Comparison of ENCODE assay signal across 10 cellular contexts in genomic region chr17:4956493-4957061, GRCh38. TPM values are rescaled to one million over a fixed set of nuclear protein-coding genes. Genes with fewer than 3 reads are reported as not detected.
DNase-seq lines count a peak whose midpoint lies in the region; ATAC-seq, FAIRE-seq and TF ChIP-seq lines count a peak whose summit lies in the region.
"Had no signal": no experiment of that assay in that cellular context is flagged by ENCODE, and none has a peak within 500 bp of the region (broad histone marks: within the 10 kb centered on the region; RNA-seq: fewer than 3 reads in every experiment).

No MANE protein-coding gene starts in this region.

- H3K27ac Mint-ChIP-seq in activated T-helper 2 cell treated with anti-CD3 and anti-CD28 coated beads, Interferon-gamma antibody, Interleukin-2, Interleukin-4, amounts not matched to agents 10 μg/mL and 5 μg/mL and 100 μg/mL, durations not matched to agents 14 hours and 24 hours and 36 hours, result no peak overlapping the region

- H3K4me1 ChIP-seq in Peyer's patch (peaks cover 0 to 18% (median 0%) of the 10 kb centered on the region in 4 donors), K562 (replicated peaks in 1 of 2; ENCODE audit: control insufficient read depth in 2 of 2, insufficient read depth in 2 of 2, low read length in 2 of 2) (peaks cover 11 to 29% of the 10 kb centered on the region in 2 experiments), psoas muscle (peaks cover 36% of the 10 kb centered on the region)

- DNase-seq in GM12864 (ENCODE audit: low read depth) (no peak), Peyer's patch (peak in 1 of 3 donors; percentile 56), K562 (ENCODE audit: extremely low read depth in 1 of 4, low spot score in 3 of 4) (peak in 2 of 4 experiments; percentile 18 to 59), psoas muscle (peak; percentile 52 to 79), NCI-H1092 treated with DMSO at 0.1 percent for 48 hours (lab: John Stamatoyannopoulos, UW) (no peak), C1 segment of cervical spinal cord (lab: John Stamatoyannopoulos, UW) (no peak)
- DNase-seq in activated T-helper 2 cell treated with anti-CD3 and anti-CD28 coated beads, Interferon-gamma antibody, Interleukin-2, Interleukin-4, amounts not matched to agents 10 μg/mL and 5 μg/mL and 100 μg/mL, durations not matched to agents 14 hours and 24 hours and 36 hours (ENCODE audit: low spot score), result no peak
- DNase-seq: EL, transverse colon had no signal

- H3K9me3 Mint-ChIP-seq in activated T-helper 2 cell treated with anti-CD3 and anti-CD28 coated beads, Interferon-gamma antibody, Interleukin-2, Interleukin-4, amounts not matched to agents 10 μg/mL and 5 μg/mL and 100 μg/mL, durations not matched to agents 14 hours and 24 hours and 36 hours, result no peaks in the 10 kb centered on the region

- TF ChIP-seq POLR2A in Peyer's patch (IDR thresholded peaks at IDR 0.05), result no peak
- TF ChIP-seq POLR2A in K562 (conservative IDR thresholded peaks at IDR 0.05), result no peak
- TF ChIP-seq POLR2A in GM18505 (IDR thresholded peaks at IDR 0.05; ENCODE audit: borderline replicate concordance, extremely low read depth, insufficient read depth, insufficient read length), result no peak

- peaks cover 4% of the 10 kb centered on the region for H3K4me1 Mint-ChIP-seq in activated T-helper 2 cell treated with anti-CD3 and anti-CD28 coated beads, Interferon-gamma antibody, Interleukin-2, Interleukin-4, amounts not matched to agents 10 μg/mL and 5 μg/mL and 100 μg/mL, durations not matched to agents 14 hours and 24 hours and 36 hours (ENCODE audit: low read depth)

- 41% methylated on average over 6 of the region's 10 CpGs for WGBS in K562 (ENCODE audit: insufficient coverage, low coverage, missing lambda C conversion rate)
- WGBS in psoas muscle, 3 donors, result 56 to 78% (median 66%) methylated on average over 10 of the region's 10 CpGs

- peak; percentile 23 for FAIRE-seq in K562 (lab: Jason Lieb, UNC)

- H3K79me2 ChIP-seq in K562 (ENCODE audit: control insufficient read depth, insufficient read depth, low read length), result peaks cover 4% of the 10 kb centered on the region

- no peaks in the 10 kb centered on the region for H4K20me1 ChIP-seq in K562 (replicated peaks; ENCODE audit: control insufficient read depth, insufficient read depth, low read length)

- TF ChIP-seq CTCF in GM12864 (IDR thresholded peaks at IDR 0.05; ENCODE audit: low read depth, low read length, missing control alignments) (peak; percentile 54), Peyer's patch (IDR thresholded peaks at IDR 0.05) (peak in 4 of 6 experiments; percentile 5 to 18 (median 10)), K562 (IDR thresholded peaks at IDR 0.05 in 2 of 3, conservative IDR thresholded peaks at IDR 0.05 in 1 of 3; ENCODE audit: insufficient read depth in 2 of 3, low read depth in 1 of 3, low read length in 3 of 3) (peak; percentile 37 to 51 (median 40); a peak in 4 of 6 replicates), psoas muscle (IDR thresholded peaks at IDR 0.05) (peak; percentile 18)

- H2AFZ ChIP-seq in K562 (ENCODE audit: low read depth, low read length), result no peak overlapping the region

- H3K9me3 ChIP-seq in Peyer's patch, result no peaks in the 10 kb centered on the region
- H3K9me3 ChIP-seq in K562 (replicated peaks; ENCODE audit: control insufficient read depth, insufficient read depth, low read depth, low read length), result no peaks in the 10 kb centered on the region
- H3K9me3 ChIP-seq in psoas muscle, result no peaks in the 10 kb centered on the region
- H3K9me3 ChIP-seq: transverse colon had no signal

- H3K27ac ChIP-seq in Peyer's patch, result no peak overlapping the region
- H3K27ac ChIP-seq in K562 (ENCODE audit: extremely low read depth, low read depth, low read length), result no peak overlapping the region
- H3K27ac ChIP-seq in psoas muscle, result peak overlapping the region; percentile 54
- H3K27ac ChIP-seq: transverse colon had no signal

- no peak overlapping the region for H3K4me3 Mint-ChIP-seq in activated T-helper 2 cell treated with anti-CD3 and anti-CD28 coated beads, Interferon-gamma antibody, Interleukin-2, Interleukin-4, amounts not matched to agents 10 μg/mL and 5 μg/mL and 100 μg/mL, durations not matched to agents 14 hours and 24 hours and 36 hours (ENCODE audit: low read depth)

- H3K27me3 Mint-ChIP-seq in activated T-helper 2 cell treated with anti-CD3 and anti-CD28 coated beads, Interferon-gamma antibody, Interleukin-2, Interleukin-4, amounts not matched to agents 10 μg/mL and 5 μg/mL and 100 μg/mL, durations not matched to agents 14 hours and 24 hours and 36 hours (ENCODE audit: low read depth), result no peaks in the 10 kb centered on the region

- H3K27me3 ChIP-seq in Peyer's patch (no peaks in the 10 kb centered on the region), K562 (ENCODE audit: control insufficient read depth in 2 of 2, insufficient read depth in 2 of 2, low read length in 2 of 2) (no peaks in the 10 kb centered on the region), psoas muscle (ENCODE audit: insufficient read depth in 3 of 3, low read length in 2 of 3) (no peaks in the 10 kb centered on the region)
- H3K27me3 ChIP-seq: transverse colon had no signal

- intact Hi-C loops in K562 (cut with micrococcal nuclease), result no loop called here
- intact Hi-C loops in psoas muscle (cut with DNase I), result no loop called here
- intact Hi-C loops in activated T-helper 2 cell treated with anti-CD3 and anti-CD28 coated beads, Interferon-gamma antibody, Interleukin-2, Interleukin-4, amounts not matched to agents 10 μg/mL and 5 μg/mL and 100 μg/mL, durations not matched to agents 14 hours and 24 hours and 36 hours (cut with micrococcal nuclease), result no loop called here

- H3K36me3 ChIP-seq in Peyer's patch (peaks cover 0 to 19% (median 0%) of the 10 kb centered on the region in 3 donors), K562 (ENCODE audit: control insufficient read depth, insufficient read depth, low read length) (no peaks in the 10 kb centered on the region; the same call in 2 of the 3 replicates), psoas muscle (ENCODE audit: insufficient read depth in 1 of 2, low read depth in 1 of 2) (peaks cover 6 to 52% of the 10 kb centered on the region in 2 donors)

- CTCF ChIA-PET in K562 (lab: Yijun Ruan, JAX; ENCODE audit: low intra/inter-chr PET ratio), result interaction anchor here (0.6 kb wide), 1 partner anchor 101 kb away, joined by 3 read pairs; no protein-coding TSS in a partner anchor

- H3K9me1 ChIP-seq in K562 (ENCODE audit: control insufficient read depth, insufficient read depth, low read length), result no peaks in the 10 kb centered on the region

- TF ChIP-seq EP300 in K562 (IDR thresholded peaks at IDR 0.05; ENCODE audit: low read length), result no peak

- H3K4me3 ChIP-seq in GM12864 (ENCODE audit: low read depth, low read length) (no peak overlapping the region), Peyer's patch (no peak overlapping the region), K562 (no peak overlapping the region), psoas muscle (no peak overlapping the region)
- H3K4me3 ChIP-seq: transverse colon had no signal

- BruUV-seq in K562 (replicated peaks; lab: Mats Ljungman, UMichigan), result no TSS peak

- TF ChIP-seq RAD21 in K562 (CRISPR knock-in tag; conservative IDR thresholded peaks at IDR 0.05 in 1 of 2, IDR thresholded peaks at IDR 0.05 in 1 of 2), result no peak

- H3K36me3 Mint-ChIP-seq in activated T-helper 2 cell treated with anti-CD3 and anti-CD28 coated beads, Interferon-gamma antibody, Interleukin-2, Interleukin-4, amounts not matched to agents 10 μg/mL and 5 μg/mL and 100 μg/mL, durations not matched to agents 14 hours and 24 hours and 36 hours (ENCODE audit: low read depth), result peaks cover 34% of the 10 kb centered on the region

- in situ Hi-C loops in K562 (cut with MboI), result no loop called here

- H3K9ac ChIP-seq in K562 (ENCODE audit: insufficient read depth in 1 of 2, low read depth in 2 of 2, low read length in 2 of 2), result no peak overlapping the region

- no peak overlapping the region for H3K4me2 ChIP-seq in K562 (ENCODE audit: insufficient read depth, low read length)

- ATAC-seq in K562, result peak; percentile 50
- peak in 1 of 4 donors; percentile 31 for ATAC-seq in psoas muscle
- no peak for ATAC-seq in GM18505 (IDR thresholded peaks at IDR 0.05; ENCODE audit: unreplicated experiment)

- POLR2A ChIA-PET in K562 (lab: Yijun Ruan, JAX), result interaction anchor here (1.1 kb wide), 1 partner anchor 16 kb away, joined by 7 read pairs; the partner anchor contains the start of gene RNF167

RNA-seq across cellular contexts. Expression of gene ENO3, which starts 5.7 kb away (rescaled TPM):
- total RNA-seq in Peyer's patch (10 to 100 TPM in 3 of 4 donors, 1 to 10 TPM in 1; 7.4 to 27.7 (median 20.6) TPM), K562 (2014; rRNA removed) (7.1 and 8.3 TPM in 2 replicates), K562 (2014; rRNA removed; fragmentation: Illumina TruSeq; extraction: Trizol) (2.4 and 5.7 TPM in 2 replicates), K562 (2015; rRNA removed; fragmentation: Illumina TruSeq; extraction: Trizol) (5.6 and 5.9 TPM in 2 replicates), K562 (2021) (10.8 and 13.6 TPM in 2 replicates), psoas muscle (1,000 to 10,000 TPM; 2,251 to 3,238 (median 2,533) TPM)
- 32.5 and 71.2 TPM in 2 replicates for total RNA-seq in K562 (2011; cell fraction: chromatin; rRNA removed; ENCODE audit: low replicate concordance)
- 31.6 and 45.9 TPM in 2 replicates for total RNA-seq in K562 (2011; cell fraction: nucleolus; rRNA removed)
- total RNA-seq in K562 (2011; cell fraction: nucleoplasm; rRNA removed), result 30.1 and 40.7 TPM in 2 replicates
- polyA plus RNA-seq in K562 (2011; rRNA removed) (15.4 and 15.5 TPM in 2 replicates), K562 (2014; fragmentation: Illumina TruSeq; extraction: Trizol) (9.9 and 10.5 TPM in 2 replicates), K562 (2014; fragmentation: Nextera tagmentation; extraction: Ambion mirVana) (10 to 100 TPM in 1 of 2 experiments, 1 to 10 TPM in 1; 6.3 to 12.5 TPM), K562 (2014; rRNA removed) (17.2 and 18.4 TPM in 2 replicates), psoas muscle (1,000 to 10,000 TPM; 1,126 to 5,696 (median 4,322) TPM)
- 12.6 and 14.8 TPM in 2 replicates for polyA plus RNA-seq in K562 (2011; cell fraction: cytosol; rRNA removed)
- polyA plus RNA-seq in K562 (2011; cell fraction: nucleus; rRNA removed), result 140 and 201 TPM in 2 replicates
- 16.9 and 27.2 TPM in 2 replicates for polyA plus RNA-seq in K562 (2012)
- 5.1 and 10.0 TPM in 2 replicates for polyA minus RNA-seq in K562 (2011; rRNA and poly(A)+ RNA removed)
- 6.4 and 10.6 TPM in 2 replicates for polyA minus RNA-seq in K562 (2011; cell fraction: cytosol; rRNA and poly(A)+ RNA removed)
- polyA minus RNA-seq in K562 (2011; cell fraction: nucleus; rRNA and poly(A)+ RNA removed), result 13.9 and 15.6 TPM in 2 replicates
- total RNA-seq in activated T-helper 2 cell treated with anti-CD3 and anti-CD28 coated beads, Interferon-gamma antibody, Interleukin-2, Interleukin-4, amounts not matched to agents 10 μg/mL and 5 μg/mL and 100 μg/mL, durations not matched to agents 14 hours and 24 hours and 36 hours, result 45.7 and 47.9 TPM in 2 replicates

RNA-seq across cellular contexts. Expression of gene PFN1, which starts 8.2 kb away (rescaled TPM):
- 1,000 to 10,000 TPM in 1 of 4 donors, 100 to 1,000 TPM in 3; 530 to 1,064 (median 855) TPM for total RNA-seq in Peyer's patch
- total RNA-seq in K562 (2011; cell fraction: chromatin; rRNA removed; ENCODE audit: low replicate concordance), result 80.0 and 142 TPM in 2 replicates
- 149 and 155 TPM in 2 replicates for total RNA-seq in K562 (2011; cell fraction: nucleolus; rRNA removed)
- 146 and 190 TPM in 2 replicates for total RNA-seq in K562 (2011; cell fraction: nucleoplasm; rRNA removed)
- 1,086 and 1,479 TPM in 2 replicates for total RNA-seq in K562 (2014; rRNA removed)
- total RNA-seq in K562 (2014; rRNA removed; fragmentation: Illumina TruSeq; extraction: Trizol), result 307 and 327 TPM in 2 replicates
- 456 and 466 TPM in 2 replicates for total RNA-seq in K562 (2015; rRNA removed; fragmentation: Illumina TruSeq; extraction: Trizol)
- total RNA-seq in K562 (2021), result 787 and 792 TPM in 2 replicates
- 382 and 556 TPM in 2 replicates for polyA plus RNA-seq in K562 (2011; rRNA removed)
- polyA plus RNA-seq in K562 (2011; cell fraction: cytosol; rRNA removed), result 759 and 962 TPM in 2 replicates
- polyA plus RNA-seq in K562 (2011; cell fraction: nucleus; rRNA removed), result 352 and 419 TPM in 2 replicates
- polyA plus RNA-seq in K562 (2012), result 697 and 1,149 TPM in 2 replicates
- polyA plus RNA-seq in K562 (2014; fragmentation: Illumina TruSeq; extraction: Trizol), result 776 and 901 TPM in 2 replicates
- polyA plus RNA-seq in K562 (2014; fragmentation: Nextera tagmentation; extraction: Ambion mirVana), result 10 to 100 TPM; 60.5 to 88.0 TPM
- polyA plus RNA-seq in K562 (2014; rRNA removed), result 879 and 1,059 TPM in 2 replicates
- 233 and 265 TPM in 2 replicates for polyA minus RNA-seq in K562 (2011; rRNA and poly(A)+ RNA removed)
- 518 and 865 TPM in 2 replicates for polyA minus RNA-seq in K562 (2011; cell fraction: cytosol; rRNA and poly(A)+ RNA removed)
- polyA minus RNA-seq in K562 (2011; cell fraction: nucleus; rRNA and poly(A)+ RNA removed), result 109 and 151 TPM in 2 replicates
- total RNA-seq in psoas muscle, result 100 to 1,000 TPM; 149 to 253 (median 205) TPM
- polyA plus RNA-seq in psoas muscle, result 1,000 to 10,000 TPM in 1 of 3 donors, 100 to 1,000 TPM in 2; 220 to 1,518 (median 312) TPM
- 1,460 and 1,475 TPM in 2 replicates for total RNA-seq in activated T-helper 2 cell treated with anti-CD3 and anti-CD28 coated beads, Interferon-gamma antibody, Interleukin-2, Interleukin-4, amounts not matched to agents 10 μg/mL and 5 μg/mL and 100 μg/mL, durations not matched to agents 14 hours and 24 hours and 36 hours

RNA-seq across cellular contexts. Expression of gene SPAG7, which starts 11.0 kb away (rescaled TPM):
- 10 to 100 TPM; 34.2 to 85.0 (median 48.9) TPM for total RNA-seq in Peyer's patch
- 19.6 and 28.6 TPM in 2 replicates for total RNA-seq in K562 (2011; cell fraction: chromatin; rRNA removed; ENCODE audit: low replicate concordance)
- 20.9 and 24.7 TPM in 2 replicates for total RNA-seq in K562 (2011; cell fraction: nucleolus; rRNA removed)
- 14.2 and 20.9 TPM in 2 replicates for total RNA-seq in K562 (2011; cell fraction: nucleoplasm; rRNA removed)
- 44.5 and 48.0 TPM in 2 replicates for total RNA-seq in K562 (2014; rRNA removed)
- total RNA-seq in K562 (2014; rRNA removed; fragmentation: Illumina TruSeq; extraction: Trizol), result 21.0 and 25.3 TPM in 2 replicates
- total RNA-seq in K562 (2015; rRNA removed; fragmentation: Illumina TruSeq; extraction: Trizol), result 38.6 and 42.0 TPM in 2 replicates
- 29.6 and 30.5 TPM in 2 replicates for total RNA-seq in K562 (2021)
- polyA plus RNA-seq in K562 (2011; rRNA removed), result 36.3 and 38.8 TPM in 2 replicates
- polyA plus RNA-seq in K562 (2011; cell fraction: cytosol; rRNA removed), result 27.6 and 32.0 TPM in 2 replicates
- 25.4 and 31.1 TPM in 2 replicates for polyA plus RNA-seq in K562 (2011; cell fraction: nucleus; rRNA removed)
- 36.7 and 37.8 TPM in 2 replicates for polyA plus RNA-seq in K562 (2012)
- polyA plus RNA-seq in K562 (2014; fragmentation: Illumina TruSeq; extraction: Trizol), result 36.2 and 40.9 TPM in 2 replicates
- 10 to 100 TPM in 1 of 2 experiments, 1 to 10 TPM in 1; 5.6 to 19.7 TPM for polyA plus RNA-seq in K562 (2014; fragmentation: Nextera tagmentation; extraction: Ambion mirVana)
- polyA plus RNA-seq in K562 (2014; rRNA removed), result 53.5 and 56.2 TPM in 2 replicates
- polyA minus RNA-seq in K562 (2011; rRNA and poly(A)+ RNA removed), result 16.5 and 24.4 TPM in 2 replicates
- polyA minus RNA-seq in K562 (2011; cell fraction: cytosol; rRNA and poly(A)+ RNA removed), result 6.8 and 7.3 TPM in 2 replicates
- polyA minus RNA-seq in K562 (2011; cell fraction: nucleus; rRNA and poly(A)+ RNA removed), result 5.5 and 14.2 TPM in 2 replicates
- total RNA-seq in psoas muscle, result 100 to 1,000 TPM in 3 of 4 donors, 10 to 100 TPM in 1; 79.2 to 156 (median 111) TPM
- polyA plus RNA-seq in psoas muscle, result 100 to 1,000 TPM in 2 of 3 donors, 10 to 100 TPM in 1; 93.2 to 179 (median 170) TPM
- total RNA-seq in activated T-helper 2 cell treated with anti-CD3 and anti-CD28 coated beads, Interferon-gamma antibody, Interleukin-2, Interleukin-4, amounts not matched to agents 10 μg/mL and 5 μg/mL and 100 μg/mL, durations not matched to agents 14 hours and 24 hours and 36 hours, result 66.5 and 70.4 TPM in 2 replicates

RNA-seq across cellular contexts. Expression of gene RNF167, which starts 16.5 kb away (rescaled TPM):
- total RNA-seq in Peyer's patch, result 10 to 100 TPM; 57.8 to 92.1 (median 78.9) TPM
- total RNA-seq in K562 (2011; cell fraction: chromatin; rRNA removed; ENCODE audit: low replicate concordance), result 76.6 and 157 TPM in 2 replicates
- total RNA-seq in K562 (2011; cell fraction: nucleolus; rRNA removed), result 107 and 116 TPM in 2 replicates
- 95.0 and 98.1 TPM in 2 replicates for total RNA-seq in K562 (2011; cell fraction: nucleoplasm; rRNA removed)
- total RNA-seq in K562 (2014; rRNA removed), result 27.0 and 41.6 TPM in 2 replicates
- 41.0 and 50.0 TPM in 2 replicates for total RNA-seq in K562 (2014; rRNA removed; fragmentation: Illumina TruSeq; extraction: Trizol)
- total RNA-seq in K562 (2015; rRNA removed; fragmentation: Illumina TruSeq; extraction: Trizol), result 42.6 and 43.0 TPM in 2 replicates
- total RNA-seq in K562 (2021), result 60.5 and 61.6 TPM in 2 replicates
- 45.5 and 52.4 TPM in 2 replicates for polyA plus RNA-seq in K562 (2011; rRNA removed)
- 102 and 127 TPM in 2 replicates for polyA plus RNA-seq in K562 (2011; cell fraction: cytosol; rRNA removed)
- polyA plus RNA-seq in K562 (2011; cell fraction: nucleus; rRNA removed), result 141 and 155 TPM in 2 replicates
- 66.0 and 75.9 TPM in 2 replicates for polyA plus RNA-seq in K562 (2012)
- 120 and 143 TPM in 2 replicates for polyA plus RNA-seq in K562 (2014; fragmentation: Illumina TruSeq; extraction: Trizol)
- polyA plus RNA-seq in K562 (2014; fragmentation: Nextera tagmentation; extraction: Ambion mirVana), result 10 to 100 TPM; 16.5 to 21.9 TPM
- polyA plus RNA-seq in K562 (2014; rRNA removed), result 47.3 and 53.3 TPM in 2 replicates
- 42.0 and 44.8 TPM in 2 replicates for polyA minus RNA-seq in K562 (2011; rRNA and poly(A)+ RNA removed)
- 37.9 and 38.2 TPM in 2 replicates for polyA minus RNA-seq in K562 (2011; cell fraction: cytosol; rRNA and poly(A)+ RNA removed)
- 25.8 and 33.4 TPM in 2 replicates for polyA minus RNA-seq in K562 (2011; cell fraction: nucleus; rRNA and poly(A)+ RNA removed)
- 10 to 100 TPM; 85.1 to 96.3 (median 87.3) TPM for total RNA-seq in psoas muscle
- polyA plus RNA-seq in psoas muscle, result 100 to 1,000 TPM in 1 of 3 donors, 10 to 100 TPM in 2; 85.7 to 151 (median 100.0) TPM
- total RNA-seq in activated T-helper 2 cell treated with anti-CD3 and anti-CD28 coated beads, Interferon-gamma antibody, Interleukin-2, Interleukin-4, amounts not matched to agents 10 μg/mL and 5 μg/mL and 100 μg/mL, durations not matched to agents 14 hours and 24 hours and 36 hours, result 112 and 126 TPM in 2 replicates

RNA-seq across cellular contexts. Expression of gene SLC25A11, which starts 16.7 kb away (rescaled TPM):
- total RNA-seq in Peyer's patch (10 to 100 TPM; 30.5 to 84.1 (median 60.4) TPM), K562 (2014; rRNA removed) (35.4 and 55.1 TPM in 2 replicates), K562 (2014; rRNA removed; fragmentation: Illumina TruSeq; extraction: Trizol) (10.8 and 15.8 TPM in 2 replicates), K562 (2015; rRNA removed; fragmentation: Illumina TruSeq; extraction: Trizol) (31.0 and 32.9 TPM in 2 replicates), K562 (2021) (56.7 and 58.5 TPM in 2 replicates), psoas muscle (100 to 1,000 TPM in 3 of 4 donors, 10 to 100 TPM in 1; 97.1 to 225 (median 143) TPM)
- total RNA-seq in K562 (2011; cell fraction: chromatin; rRNA removed; ENCODE audit: low replicate concordance), result 15.6 and 45.9 TPM in 2 replicates
- total RNA-seq in K562 (2011; cell fraction: nucleolus; rRNA removed), result 50.2 and 54.3 TPM in 2 replicates
- total RNA-seq in K562 (2011; cell fraction: nucleoplasm; rRNA removed), result 25.9 and 26.0 TPM in 2 replicates
- polyA plus RNA-seq in K562 (2011; rRNA removed) (22.8 and 36.0 TPM in 2 replicates), K562 (2014; fragmentation: Illumina TruSeq; extraction: Trizol) (56.3 and 57.2 TPM in 2 replicates), K562 (2014; fragmentation: Nextera tagmentation; extraction: Ambion mirVana) (10 to 100 TPM in 1 of 2 experiments, 1 to 10 TPM in 1; 3.1 to 11.0 TPM), K562 (2014; rRNA removed) (38.5 and 49.8 TPM in 2 replicates), psoas muscle (100 to 1,000 TPM; 125 to 163 (median 128) TPM)
- polyA plus RNA-seq in K562 (2011; cell fraction: cytosol; rRNA removed), result 42.8 and 67.8 TPM in 2 replicates
- 44.1 and 62.7 TPM in 2 replicates for polyA plus RNA-seq in K562 (2011; cell fraction: nucleus; rRNA removed)
- 50.7 and 62.8 TPM in 2 replicates for polyA plus RNA-seq in K562 (2012)
- polyA minus RNA-seq in K562 (2011; rRNA and poly(A)+ RNA removed), result 11.8 and 16.7 TPM in 2 replicates
- polyA minus RNA-seq in K562 (2011; cell fraction: cytosol; rRNA and poly(A)+ RNA removed), result 15.2 and 16.9 TPM in 2 replicates
- polyA minus RNA-seq in K562 (2011; cell fraction: nucleus; rRNA and poly(A)+ RNA removed), result 31.1 and 38.8 TPM in 2 replicates
- total RNA-seq in activated T-helper 2 cell treated with anti-CD3 and anti-CD28 coated beads, Interferon-gamma antibody, Interleukin-2, Interleukin-4, amounts not matched to agents 10 μg/mL and 5 μg/mL and 100 μg/mL, durations not matched to agents 14 hours and 24 hours and 36 hours, result 91.4 and 103 TPM in 2 replicates

Comparison
In these comparisons a context has a peak if more than half of its experiments do, and no peak if none do; other contexts are left out.
1. DNase-seq: peak in psoas muscle (2 of 2); none in GM12864 (single experiment), NCI-H1092 treated with DMSO at 0.1 percent for 48 hours (single experiment), activated T-helper 2 cell treated with anti-CD3 and anti-CD28 coated beads, Interferon-gamma antibody, Interleukin-2, Interleukin-4, amounts not matched to agents 10 μg/mL and 5 μg/mL and 100 μg/mL, durations not matched to agents 14 hours and 24 hours and 36 hours (single experiment) and C1 segment of cervical spinal cord (0 of 14).
2. RNA of gene ENO3, which starts 5.7 kb away (total RNA-seq): 2,251 to 3,238 TPM in psoas muscle; 45.7 to 47.9 TPM in activated T-helper 2 cell treated with anti-CD3 and anti-CD28 coated beads, Interferon-gamma antibody, Interleukin-2, Interleukin-4, amounts not matched to agents 10 μg/mL and 5 μg/mL and 100 μg/mL, durations not matched to agents 14 hours and 24 hours and 36 hours, 7.4 to 27.7 TPM in Peyer's patch and 2.4 to 71.2 TPM in K562; every median in the first group is over 10 times any median in the second.
3. Peak in every context shown above with its lines, with median percentiles within 50 percentile points of each other: CTCF ChIP-seq.